Comparison of ENCODE assay signal across 8 cellular contexts in genomic region chr17:8117980-8118768, GRCh38. TPM values are rescaled to one million over a fixed set of nuclear protein-coding genes. Genes with fewer than 3 reads are reported as not detected.
DNase-seq lines count a peak whose midpoint lies in the region; ATAC-seq and TF ChIP-seq lines count a peak whose summit lies in the region.

TSS of gene ALOXE3 (minus strand) at chr17:8118514. CDS start at chr17:8117990, 524 bp downstream.

- H2BK12ac ChIP-seq in trophoblast cell (ENCODE audit: low read length) = no peak within 1 kb of the TSS

- H3K9ac ChIP-seq in IMR-90 (ENCODE audit: low read depth, low read length) (peak within 1 kb of the TSS; percentile 21; the same call in 1 of the 2 replicates), trophoblast cell (ENCODE audit: low read length) (peak within 1 kb of the TSS; percentile 16)

- H3K9me3 ChIP-seq in DOHH2 (ENCODE audit: control insufficient read depth, insufficient read depth, low read length) (no peaks in the 10 kb centered on the region), IMR-90 (ENCODE audit: control insufficient read depth, insufficient read depth, low read length) (no peaks in the 10 kb centered on the region), heart right ventricle (no peaks in the 10 kb centered on the region), trophoblast cell (ENCODE audit: insufficient read depth, low read depth, low read length) (peaks cover 3% of the 10 kb centered on the region)

- peak within 1 kb of the TSS; percentile 33 for H2AK9ac ChIP-seq in IMR-90 (replicated peaks; ENCODE audit: low read depth, low read length, poor library complexity)

- H4K20me1 ChIP-seq in DOHH2 (ENCODE audit: control insufficient read depth, insufficient read depth, low read depth, low read length) = no peaks in the 10 kb centered on the region
- peaks cover 24% of the 10 kb centered on the region for H4K20me1 ChIP-seq in IMR-90 (ENCODE audit: insufficient read depth, low read length)

- peaks cover 63% of the 10 kb centered on the region for H3K27me3 ChIP-seq in DOHH2 (ENCODE audit: control insufficient read depth, low read length)
- peaks cover 30% of the 10 kb centered on the region for H3K27me3 ChIP-seq in IMR-90 (ENCODE audit: control insufficient read depth, insufficient read depth, low read length)
- H3K27me3 ChIP-seq in heart right ventricle = peaks cover 0 to 78% (median 42%) of the 10 kb centered on the region in 7 donors
- H3K27me3 ChIP-seq in trophoblast cell (ENCODE audit: insufficient read depth, low read length) = peaks cover 33% of the 10 kb centered on the region

- H3K4me2 ChIP-seq in DOHH2 (ENCODE audit: low read length) (peak within 1 kb of the TSS; percentile 98), IMR-90 (ENCODE audit: low read depth, low read length) (peak within 1 kb of the TSS; percentile 90), trophoblast cell (ENCODE audit: low read length) (peak within 1 kb of the TSS; percentile 94)

- intact Hi-C loops in IMR-90 (cut with micrococcal nuclease) (loop anchor here (1.0 to 2.0 kb wide), 3 partner anchors 24 to 57 kb away; no protein-coding TSS in a partner anchor), heart right ventricle (cut with DNase I) (loop anchor here in 4 of 10 donors (2.0 to 5.0 kb wide), 7 partner anchors 23 to 179 kb away; partner anchors contain the start of gene SLC25A35 (in 1 of the 4))

- H3K36me3 ChIP-seq in DOHH2 (ENCODE audit: control insufficient read depth, low read length) = no peaks in the 10 kb centered on the region
- H3K36me3 ChIP-seq in IMR-90 (ENCODE audit: control insufficient read depth, insufficient read depth, low read length) = no peaks in the 10 kb centered on the region
- no peaks in the 10 kb centered on the region for H3K36me3 ChIP-seq in heart right ventricle
- H3K36me3 ChIP-seq in trophoblast cell (ENCODE audit: control insufficient read depth in 1 of 2, insufficient read depth in 2 of 2, low read length in 2 of 2) = no peaks in the 10 kb centered on the region

- ATAC-seq in IMR-90 (ENCODE audit: low read depth) = no peak; the same call in 1 of the 2 replicates
- peak in 2 of 8 donors; percentile 0 to 1 for ATAC-seq in heart right ventricle
- no peak for ATAC-seq in HG03378 (IDR thresholded peaks at IDR 0.05; ENCODE audit: unreplicated experiment)

- TF ChIP-seq CTCF in DOHH2 (IDR thresholded peaks at IDR 0.05; ENCODE audit: low read depth, low read length, poor library complexity, severe bottlenecking) (no peak), IMR-90 (conservative IDR thresholded peaks at IDR 0.05; ENCODE audit: low read depth, low read length) (no peak), heart right ventricle (IDR thresholded peaks at IDR 0.05) (no peak)

- peaks cover 19% of the 10 kb centered on the region for H3F3A ChIP-seq in DOHH2 (ENCODE audit: control insufficient read depth, insufficient read depth)

- H4K8ac ChIP-seq in IMR-90 (ENCODE audit: low read depth in 2 of 2, low read length in 2 of 2) (no peak within 1 kb of the TSS), trophoblast cell (ENCODE audit: low read depth, low read length) (no peak within 1 kb of the TSS)

- H2BK5ac ChIP-seq in IMR-90 (ENCODE audit: low read depth, low read length, poor library complexity, severe bottlenecking) = no peak within 1 kb of the TSS
- H2BK5ac ChIP-seq in trophoblast cell (ENCODE audit: low read depth, low read length, poor library complexity) = no peak within 1 kb of the TSS

- in situ Hi-C loops in IMR-90 (cut with MboI; ENCODE audit: low sequenced_read_pairs) = loop anchor here (5.0 kb wide), 1 partner anchor 46 kb away; no protein-coding TSS in a partner anchor

- peaks cover 91% of the 10 kb centered on the region for H3K27me3 Mint-ChIP-seq in activated naive CD4-positive, alpha-beta T cell treated with anti-CD3 and anti-CD28 coated beads, Interleukin-2, amount 10 ng/mL, durations not matched to agents 7 days and 5 days

- BruUV-seq in IMR-90 (replicated peaks; lab: Mats Ljungman, UMichigan) = no TSS peak

- H3K56ac ChIP-seq in IMR-90 (ENCODE audit: extremely low read depth, insufficient read depth, low read length) = no peak within 1 kb of the TSS; the same call in 1 of the 2 replicates

- H3K79me2 ChIP-seq in DOHH2 (ENCODE audit: control insufficient read depth, low read length) = no peaks in the 10 kb centered on the region
- no peaks in the 10 kb centered on the region for H3K79me2 ChIP-seq in trophoblast cell (ENCODE audit: control insufficient read depth, insufficient read depth, low read length, poor library complexity)

- no peak within 1 kb of the TSS for H2BK120ac ChIP-seq in IMR-90 (ENCODE audit: low read depth, low read length)
- H2BK120ac ChIP-seq in trophoblast cell (ENCODE audit: insufficient read depth, low read length, poor library complexity) = no peak within 1 kb of the TSS

- CTCF ChIA-PET in IMR-90 (lab: Yijun Ruan, JAX) = interaction anchor here (0.6 to 3.7 kb wide), 10 partner anchors 7 to 177 kb away, joined by 3 to 25 read pairs (median 6); partner anchors contain the start of genes CTC1 and SLC25A35
- CTCF ChIA-PET in activated naive CD4-positive, alpha-beta T cell treated with anti-CD3 and anti-CD28 coated beads, Interleukin-2, amount 10 ng/mL, durations not matched to agents 7 days and 5 days (lab: Charles Lee) = interaction anchor here (1.0 to 3.3 kb wide), 13 partner anchors 8 to 128 kb away, joined by 3 to 38 read pairs (median 9); no protein-coding TSS in a partner anchor

- H3K18ac ChIP-seq in IMR-90 (ENCODE audit: low read depth, low read length) (no peak within 1 kb of the TSS), trophoblast cell (ENCODE audit: low read length) (no peak within 1 kb of the TSS)

- peak within 1 kb of the TSS; percentile 80 for H3K4me3 ChIP-seq in DOHH2 (ENCODE audit: low read length)
- H3K4me3 ChIP-seq in IMR-90 (ENCODE audit: insufficient read depth, low read depth, low read length) = peak within 1 kb of the TSS; percentile 60
- peak within 1 kb of the TSS; percentile 36 to 91 (median 64) for H3K4me3 ChIP-seq in heart right ventricle
- H3K4me3 ChIP-seq in trophoblast cell (ENCODE audit: low read depth, low read length) = peak within 1 kb of the TSS; percentile 62

- H3K27ac ChIP-seq in DOHH2 (ENCODE audit: low read depth, low read length) = peak within 1 kb of the TSS; percentile 3; the same call in 1 of the 2 replicates
- H3K27ac ChIP-seq in IMR-90 (ENCODE audit: insufficient read depth, low read length) = no peak within 1 kb of the TSS; the same call in 1 of the 2 replicates
- H3K27ac ChIP-seq in heart right ventricle = peak within 1 kb of the TSS; percentile 33 to 85 (median 71)
- no peak within 1 kb of the TSS for H3K27ac ChIP-seq in trophoblast cell (ENCODE audit: low read depth, low read length)

- H3K14ac ChIP-seq in IMR-90 (replicated peaks; ENCODE audit: low read depth, low read length) = peak within 1 kb of the TSS; percentile 17; the same call in 1 of the 2 replicates
- no peak within 1 kb of the TSS for H3K14ac ChIP-seq in trophoblast cell (ENCODE audit: low read length)

- POLR2A ChIA-PET in IMR-90 (lab: Charles Lee; ENCODE audit: unreplicated experiment) = no interaction called here

- no peak within 1 kb of the TSS for H2BK20ac ChIP-seq in IMR-90 (ENCODE audit: low read depth, low read length)

- DNase-seq in IMR-90 (peak; percentile 64), heart right ventricle (peak in 1 of 2 donors; percentile 28), trophoblast cell (peak; percentile 87 to 93), foreskin melanocyte (no peak), GF-D8 (lab: John Stamatoyannopoulos, UW) (no peak)
- DNase-seq in activated naive CD4-positive, alpha-beta T cell treated with anti-CD3 and anti-CD28 coated beads, Interleukin-2, amount 10 ng/mL, durations not matched to agents 7 days and 5 days = no peak

- H3K79me1 ChIP-seq in IMR-90 (ENCODE audit: low read depth in 1 of 2, low read length in 2 of 2) (no peaks in the 10 kb centered on the region), trophoblast cell (ENCODE audit: low read length) (no peaks in the 10 kb centered on the region)

- peaks cover 4% of the 10 kb centered on the region for H3K36me3 Mint-ChIP-seq in activated naive CD4-positive, alpha-beta T cell treated with anti-CD3 and anti-CD28 coated beads, Interleukin-2, amount 10 ng/mL, durations not matched to agents 7 days and 5 days

- peak within 1 kb of the TSS; percentile 86 for H3K4me3 Mint-ChIP-seq in activated naive CD4-positive, alpha-beta T cell treated with anti-CD3 and anti-CD28 coated beads, Interleukin-2, amount 10 ng/mL, durations not matched to agents 7 days and 5 days

- no peaks in the 10 kb centered on the region for H3K9me2 ChIP-seq in DOHH2 (replicated peaks; ENCODE audit: control insufficient read depth, low read length)

- no peaks in the 10 kb centered on the region for H3K9me3 Mint-ChIP-seq in activated naive CD4-positive, alpha-beta T cell treated with anti-CD3 and anti-CD28 coated beads, Interleukin-2, amount 10 ng/mL, durations not matched to agents 7 days and 5 days

- H2AK5ac ChIP-seq in IMR-90 (ENCODE audit: low read depth, low read length) (no peak within 1 kb of the TSS), trophoblast cell (ENCODE audit: low read length) (no peak within 1 kb of the TSS)

- WGBS in IMR-90 (ENCODE audit: extremely low coverage in 2 of 2, insufficient read length in 1 of 2), 2 experiments = 2% methylated on average over 9 of the region's 33 CpGs; no CpG with 5 or more reads in 1 of the 2 experiments
- 0 to 1% methylated on average over 32 to 33 of the region's 33 CpGs for WGBS in heart right ventricle, 2 donors
- WGBS in trophoblast cell (ENCODE audit: extremely low coverage, insufficient coverage, insufficient read length) = no CpG with 5 or more reads among the region's 33 CpGs

- H2AFZ ChIP-seq in IMR-90 (replicated peaks; ENCODE audit: low read length, poor library complexity) (peak within 1 kb of the TSS; percentile 88), trophoblast cell (ENCODE audit: insufficient read depth, low read length, poor library complexity) (peak within 1 kb of the TSS; percentile 13)

- dilution Hi-C loops in IMR-90 (cut with HindIII; ENCODE audit: low sequenced_read_pairs, unreplicated experiment) = loop anchor here (25.0 kb wide), 1 partner anchor 119 kb away; the partner anchor contains the start of genes CTC1 and PFAS

- H3K4me1 ChIP-seq in DOHH2 (ENCODE audit: control insufficient read depth, low read length) (peaks cover 49% of the 10 kb centered on the region), IMR-90 (ENCODE audit: control insufficient read depth, insufficient read depth, low read length) (peaks cover 6% of the 10 kb centered on the region; the same call in 1 of the 2 replicates), heart right ventricle (peaks cover 18 to 61% (median 47%) of the 10 kb centered on the region in 9 donors), trophoblast cell (ENCODE audit: control insufficient read depth in 1 of 2, insufficient read depth in 2 of 2, low read length in 2 of 2) (peaks cover 7 to 22% of the 10 kb centered on the region in 2 experiments)

- H4K91ac ChIP-seq in IMR-90 (ENCODE audit: insufficient read depth, low read depth, low read length) (no peak within 1 kb of the TSS), trophoblast cell (ENCODE audit: low read depth, low read length) (no peak within 1 kb of the TSS)

- no peak for TF ChIP-seq RAD21 in IMR-90 (IDR thresholded peaks at IDR 0.05; ENCODE audit: low read length)

- no peak within 1 kb of the TSS for H2BK15ac ChIP-seq in IMR-90 (ENCODE audit: low read depth, low read length)

- 0 out of 2 replicates have a peak within 1 kb of the TSS, but pooled peaks have one; percentile 13 for H3K4ac ChIP-seq in IMR-90 (ENCODE audit: low read depth, low read length)
- H3K4ac ChIP-seq in trophoblast cell (ENCODE audit: low read depth, low read length) = no peak within 1 kb of the TSS

- peaks cover 2% of the 10 kb centered on the region; the same call in 1 of the 2 replicates for H3K9me1 ChIP-seq in IMR-90 (ENCODE audit: insufficient read depth, low read length)

- no peak within 1 kb of the TSS for H4K12ac ChIP-seq in trophoblast cell (ENCODE audit: low read depth, low read length)

- TF ChIP-seq POLR2A in IMR-90 (IDR thresholded peaks at IDR 0.05; ENCODE audit: low read depth, low read length) = no peak

- peak within 1 kb of the TSS; percentile 66 for H3K23ac ChIP-seq in IMR-90 (ENCODE audit: low read depth, low read length)
- no peak within 1 kb of the TSS for H3K23ac ChIP-seq in trophoblast cell (ENCODE audit: low read length)

- peaks cover 51% of the 10 kb centered on the region for H3K4me1 Mint-ChIP-seq in activated naive CD4-positive, alpha-beta T cell treated with anti-CD3 and anti-CD28 coated beads, Interleukin-2, amount 10 ng/mL, durations not matched to agents 7 days and 5 days

- H4K5ac ChIP-seq in IMR-90 (ENCODE audit: low read depth, low read length) = no peak within 1 kb of the TSS

- peak within 1 kb of the TSS; percentile 94 for H3K27ac Mint-ChIP-seq in activated naive CD4-positive, alpha-beta T cell treated with anti-CD3 and anti-CD28 coated beads, Interleukin-2, amount 10 ng/mL, durations not matched to agents 7 days and 5 days

RNA-seq across cellular contexts. Expression of gene ALOXE3, which starts in this region (rescaled TPM):
- total RNA-seq in IMR-90 (2012; rRNA removed) (under 0.01 TPM in 2 replicates), heart right ventricle (not detected)
- polyA plus RNA-seq in IMR-90 (2012; rRNA removed) (0.19 and 0.26 TPM in 2 replicates), heart right ventricle (under 1 TPM in 1 of 2 donors, not detected in 1; 0.09 TPM)
- 0.06 and 0.19 TPM in 2 replicates for polyA plus RNA-seq in IMR-90 (2012; cell fraction: cytosol; rRNA removed)
- 0.52 and 0.83 TPM in 2 replicates for polyA plus RNA-seq in IMR-90 (2012; cell fraction: nucleus; rRNA removed; ENCODE audit: low replicate concordance)
- polyA plus RNA-seq in trophoblast cell (2013) = 0.26 and 0.31 TPM in 2 replicates

Comparison
In these comparisons a context has a peak if more than half of its experiments do, and no peak if none do; other contexts are left out.
1. Peak in DNase-seq, H3K4me3 ChIP-seq, H3K9ac ChIP-seq and H3K4me2 ChIP-seq in IMR-90; RNA of the gene not detected or under 1 TPM.
2. H3K27ac ChIP-seq: peak in DOHH2 (single experiment) and heart right ventricle (10 of 10); none in IMR-90 (single experiment) and trophoblast cell (single experiment).
3. DNase-seq: peak in trophoblast cell (2 of 2); none in activated naive CD4-positive, alpha-beta T cell treated with anti-CD3 and anti-CD28 coated beads, Interleukin-2, amount 10 ng/mL, durations not matched to agents 7 days and 5 days (single experiment), foreskin melanocyte (single experiment) and GF-D8 (single experiment).
4. Peak in every context shown above with its lines, with median percentiles within 50 percentile points of each other: H3K4me2 ChIP-seq and H3K4me3 ChIP-seq.